ENCODE assay signal across 8 cellular contexts in genomic region chrX:67543818-67544217, GRCh38. TPM values are rescaled to one million over a fixed set of nuclear protein-coding genes. Genes with fewer than 3 reads are reported as not detected.
DNase-seq lines count a peak whose midpoint lies in the region; ATAC-seq and TF ChIP-seq lines count a peak whose summit lies in the region.

Gene AR (plus strand): TSS chrX:67544021. CDS start chrX:67545147, 1,126 bp downstream.

- no peak within 1 kb of the TSS for H2AFZ ChIP-seq in neural cell (ENCODE audit: low read depth, low read length)

- no peak for TF ChIP-seq EP300 in neural cell (conservative IDR thresholded peaks at IDR 0.05; ENCODE audit: poor library complexity, severe bottlenecking)

- ATAC-seq in RWPE2 (ENCODE audit: low read depth) (peak; percentile 51), HG02588 (IDR thresholded peaks at IDR 0.05; ENCODE audit: unreplicated experiment) (no peak)

- no peaks in the 10 kb centered on the region for H3K9me2 ChIP-seq in neural cell (ENCODE audit: insufficient read depth, low read length)

- peaks cover 0 to 6% (median 0%) of the 10 kb centered on the region in 11 experiments; a peak in 4 of 22 replicates for H3K27me3 ChIP-seq in BLaER1 treated with 17β-estradiol and CSF1 and Interleukin-3, amounts not matched to agents 10 nM and 100 nM
- peaks cover 35% of the 10 kb centered on the region for H3K27me3 ChIP-seq in RWPE2 (ENCODE audit: insufficient read depth, poor library complexity, severe bottlenecking)
- peaks cover 6% of the 10 kb centered on the region for H3K27me3 ChIP-seq in neural cell (ENCODE audit: insufficient read depth, low read depth, low read length)

- peak within 1 kb of the TSS in 9 of 11 experiments; percentile 27 to 77 (median 74); a peak in 17 of 22 replicates for H3K27ac ChIP-seq in BLaER1 treated with 17β-estradiol and CSF1 and Interleukin-3, amounts not matched to agents 10 nM and 100 nM
- H3K27ac ChIP-seq in RWPE2 (ENCODE audit: poor library complexity, severe bottlenecking) (no peak within 1 kb of the TSS), neural cell (ENCODE audit: low read length) (no peak within 1 kb of the TSS)

- no peaks in the 10 kb centered on the region for H3K79me2 ChIP-seq in neural cell (replicated peaks; ENCODE audit: insufficient read depth, low read length)

- no peaks in the 10 kb centered on the region for H3F3A ChIP-seq in neural cell (ENCODE audit: insufficient read depth, low read length, poor library complexity, severe bottlenecking)

- H3K9ac ChIP-seq in BLaER1 treated with 17β-estradiol and CSF1 and Interleukin-3, amounts not matched to agents 10 nM and 100 nM = peak within 1 kb of the TSS; percentile 68 to 83 (median 81); a peak in 21 of 22 replicates
- H3K9ac ChIP-seq in neural cell (ENCODE audit: low read length) = no peak within 1 kb of the TSS

- peaks cover 0 to 19% (median 0%) of the 10 kb centered on the region in 11 experiments; a peak in 6 of 22 replicates for H4K20me1 ChIP-seq in BLaER1 treated with 17β-estradiol and CSF1 and Interleukin-3, amounts not matched to agents 10 nM and 100 nM
- H4K20me1 ChIP-seq in neural cell (ENCODE audit: insufficient read depth) = no peaks in the 10 kb centered on the region

- peaks cover 0 to 16% (median 9%) of the 10 kb centered on the region in 11 experiments; a peak in 9 of 22 replicates for H3K9me3 ChIP-seq in BLaER1 treated with 17β-estradiol and CSF1 and Interleukin-3, amounts not matched to agents 10 nM and 100 nM (replicated peaks in 1 of 11)
- H3K9me3 ChIP-seq in RWPE2 (ENCODE audit: severe bottlenecking) (no peaks in the 10 kb centered on the region), neural cell (ENCODE audit: low read length) (no peaks in the 10 kb centered on the region)

- H3K4me2 ChIP-seq in BLaER1 treated with 17β-estradiol and CSF1 and Interleukin-3, amounts not matched to agents 10 nM and 100 nM = peak within 1 kb of the TSS; percentile 68 to 94 (median 75)
- peak within 1 kb of the TSS; percentile 80 for H3K4me2 ChIP-seq in neural cell (ENCODE audit: low read length)

- H3K4me3 ChIP-seq in BLaER1 treated with 17β-estradiol and CSF1 and Interleukin-3, amounts not matched to agents 10 nM and 100 nM = peak within 1 kb of the TSS; percentile 59 to 81 (median 72)
- H3K4me3 ChIP-seq in RWPE2 (ENCODE audit: severe bottlenecking) (no peak within 1 kb of the TSS), neural cell (ENCODE audit: low read length) (peak within 1 kb of the TSS; percentile 74)

- H3K36me3 ChIP-seq in BLaER1 treated with 17β-estradiol and CSF1 and Interleukin-3, amounts not matched to agents 10 nM and 100 nM = no peaks in the 10 kb centered on the region
- no peaks in the 10 kb centered on the region for H3K36me3 ChIP-seq in RWPE2 (ENCODE audit: low read depth)
- H3K36me3 ChIP-seq in neural cell (ENCODE audit: insufficient read depth, low read length) = no peaks in the 10 kb centered on the region

- TF ChIP-seq CTCF in RWPE2 (IDR thresholded peaks at IDR 0.05; ENCODE audit: poor library complexity, severe bottlenecking) (no peak), neural cell (IDR thresholded peaks at IDR 0.05; ENCODE audit: poor library complexity, severe bottlenecking) (no peak)

- H3K4me1 ChIP-seq in BLaER1 treated with 17β-estradiol and CSF1 and Interleukin-3, amounts not matched to agents 10 nM and 100 nM = peaks cover 4 to 14% (median 7%) of the 10 kb centered on the region in 10 experiments; a peak in 13 of 20 replicates
- no peaks in the 10 kb centered on the region for H3K4me1 ChIP-seq in RWPE2 (ENCODE audit: insufficient read depth, poor library complexity, severe bottlenecking)

- DNase-seq in RWPE2 (ENCODE audit: low spot score) = no peak
- DNase-seq in fibroblast of the conjunctiva (ENCODE audit: low read depth) = peak; percentile 58
- DNase-seq in activated CD4-positive, CD25-positive, alpha-beta regulatory T cell treated with anti-CD3 and anti-CD28 coated beads, Interleukin-2, amount 50 U/mL, for 72 hours = no peak
- DNase-seq in NOMO-1 treated with dmso at 0.1 percent for 144 hours (lab: John Stamatoyannopoulos, UW; ENCODE audit: unreplicated experiment) = no peak
- DNase-seq in NCI-H2196 treated with DMSO at 0.1 percent for 48 hours (lab: John Stamatoyannopoulos, UW; ENCODE audit: unreplicated experiment) = no peak

- no peak for TF ChIP-seq RAD21 in neural cell (conservative IDR thresholded peaks at IDR 0.05)

TF ChIP-seq in neural cell, 6 proteins besides CTCF, POLR2A, EP300 and RAD21:
- TF ChIP-seq POLR2AphosphoS5 (IDR thresholded peaks at IDR 0.05) = no peak
- no peak for TF ChIP-seq REST (IDR thresholded peaks at IDR 0.05; ENCODE audit: borderline replicate concordance)
- TF ChIP-seq TAF1 (IDR thresholded peaks at IDR 0.05; ENCODE audit: low read depth) = no peak

RNA-seq across cellular contexts. Expression of gene AR, which starts in this region (rescaled TPM):
- polyA plus RNA-seq in neural cell = 0.82 and 1.1 TPM in 2 replicates
- 2.4 TPM in 2 replicates for polyA minus RNA-seq in neural cell

Comparison
In these comparisons a context has a peak if more than half of its experiments do, and no peak if none do; other contexts are left out.
1. H3K27ac ChIP-seq: peak in BLaER1 treated with 17β-estradiol and CSF1 and Interleukin-3, amounts not matched to agents 10 nM and 100 nM (9 of 11); none in RWPE2 (single experiment) and neural cell (single experiment).